1 cellular context compared by ENCODE assay signal in the genomic region with DNA sequence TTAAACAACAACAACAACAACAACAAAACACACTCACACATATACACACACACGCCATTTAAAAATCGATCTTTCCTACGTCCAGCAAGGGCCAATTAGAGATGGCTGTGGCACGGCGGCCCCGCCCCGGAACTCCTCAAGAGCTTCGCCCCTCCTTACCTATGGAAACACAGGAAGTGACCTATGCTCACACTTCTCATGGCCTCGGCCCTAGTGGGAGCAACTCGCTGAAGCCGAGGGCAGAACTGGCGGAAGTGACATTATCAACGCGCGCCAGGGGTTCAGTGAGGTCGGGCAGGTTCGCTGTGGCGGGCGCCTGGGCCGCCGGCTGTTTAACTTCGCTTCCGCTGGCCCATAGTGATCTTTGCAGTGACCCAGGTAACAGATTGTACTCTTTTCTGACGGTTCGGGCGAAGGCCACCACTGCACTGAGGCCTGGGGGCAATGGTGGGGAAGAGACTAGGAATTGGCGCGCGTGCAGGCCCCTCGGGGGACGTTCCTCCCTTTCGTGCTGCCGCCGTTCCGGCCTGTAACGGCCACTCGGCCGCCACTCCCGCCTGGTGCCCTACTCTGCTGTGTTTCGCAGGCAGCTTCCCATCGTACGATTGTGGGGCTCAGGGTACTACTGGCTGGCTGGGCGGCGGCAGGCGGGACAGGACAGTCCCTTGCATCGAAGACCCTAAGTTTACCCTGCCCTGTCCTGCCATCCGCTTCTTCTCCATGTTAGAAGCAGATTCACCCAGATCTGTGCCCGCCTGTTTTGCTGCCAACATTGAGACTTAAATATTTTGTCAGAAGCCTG.
TF ChIP-seq lines count a peak whose summit lies in the region.

A gene (plus strand): TSS at position 284 of the 802 bp plus-strand sequence. CDS start 2,661 bp downstream, outside the sequence.

TF ChIP-seq in HepG2, 621 proteins besides CTCF, POLR2A, EP300 and RAD21 (continued from another document and continues in another):
- TF ChIP-seq, protein P1, sequence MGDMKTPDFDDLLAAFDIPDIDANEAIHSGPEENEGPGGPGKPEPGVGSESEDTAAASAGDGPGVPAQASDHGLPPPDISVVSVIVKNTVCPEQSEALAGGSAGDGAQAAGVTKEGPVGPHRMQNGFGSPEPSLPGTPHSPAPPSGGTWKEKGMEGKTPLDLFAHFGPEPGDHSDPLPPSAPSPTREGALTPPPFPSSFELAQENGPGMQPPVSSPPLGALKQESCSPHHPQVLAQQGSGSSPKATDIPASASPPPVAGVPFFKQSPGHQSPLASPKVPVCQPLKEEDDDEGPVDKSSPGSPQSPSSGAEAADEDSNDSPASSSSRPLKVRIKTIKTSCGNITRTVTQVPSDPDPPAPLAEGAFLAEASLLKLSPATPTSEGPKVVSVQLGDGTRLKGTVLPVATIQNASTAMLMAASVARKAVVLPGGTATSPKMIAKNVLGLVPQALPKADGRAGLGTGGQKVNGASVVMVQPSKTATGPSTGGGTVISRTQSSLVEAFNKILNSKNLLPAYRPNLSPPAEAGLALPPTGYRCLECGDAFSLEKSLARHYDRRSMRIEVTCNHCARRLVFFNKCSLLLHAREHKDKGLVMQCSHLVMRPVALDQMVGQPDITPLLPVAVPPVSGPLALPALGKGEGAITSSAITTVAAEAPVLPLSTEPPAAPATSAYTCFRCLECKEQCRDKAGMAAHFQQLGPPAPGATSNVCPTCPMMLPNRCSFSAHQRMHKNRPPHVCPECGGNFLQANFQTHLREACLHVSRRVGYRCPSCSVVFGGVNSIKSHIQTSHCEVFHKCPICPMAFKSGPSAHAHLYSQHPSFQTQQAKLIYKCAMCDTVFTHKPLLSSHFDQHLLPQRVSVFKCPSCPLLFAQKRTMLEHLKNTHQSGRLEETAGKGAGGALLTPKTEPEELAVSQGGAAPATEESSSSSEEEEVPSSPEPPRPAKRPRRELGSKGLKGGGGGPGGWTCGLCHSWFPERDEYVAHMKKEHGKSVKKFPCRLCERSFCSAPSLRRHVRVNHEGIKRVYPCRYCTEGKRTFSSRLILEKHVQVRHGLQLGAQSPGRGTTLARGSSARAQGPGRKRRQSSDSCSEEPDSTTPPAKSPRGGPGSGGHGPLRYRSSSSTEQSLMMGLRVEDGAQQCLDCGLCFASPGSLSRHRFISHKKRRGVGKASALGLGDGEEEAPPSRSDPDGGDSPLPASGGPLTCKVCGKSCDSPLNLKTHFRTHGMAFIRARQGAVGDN (CRISPR knock-in tag; IDR thresholded peaks at IDR 0.05), result peak; percentile 88
- TF ChIP-seq HMG20A (CRISPR knock-in tag; IDR thresholded peaks at IDR 0.05; ENCODE audit: borderline replicate concordance) (no peak; the same call in 1 of the 2 replicates), RFXANK (CRISPR knock-in tag; IDR thresholded peaks at IDR 0.05) (no peak), RARA (CRISPR knock-in tag; IDR thresholded peaks at IDR 0.05) (peak; percentile 78), ZNF577 (CRISPR knock-in tag; IDR thresholded peaks at IDR 0.05; ENCODE audit: borderline replicate concordance, low read depth) (no peak), HHEX (CRISPR knock-in tag; IDR thresholded peaks at IDR 0.05) (no peak), ZNF121 (CRISPR knock-in tag; IDR thresholded peaks at IDR 0.05) (no peak; the same call in 1 of the 2 replicates), ZNF766 (CRISPR knock-in tag; IDR thresholded peaks at IDR 0.05; ENCODE audit: borderline replicate concordance) (peak; percentile 25; the same call in 1 of the 2 replicates), ZNF782 (CRISPR knock-in tag; IDR thresholded peaks at IDR 0.05; ENCODE audit: borderline replicate concordance) (peak; percentile 29; the same call in 1 of the 2 replicates), ZNF441 (CRISPR knock-in tag; IDR thresholded peaks at IDR 0.05; ENCODE audit: borderline replicate concordance) (peak; percentile 78; the same call in 1 of the 2 replicates), RBAK (CRISPR knock-in tag; IDR thresholded peaks at IDR 0.05) (no peak), TBX2 (CRISPR knock-in tag; IDR thresholded peaks at IDR 0.05; ENCODE audit: borderline replicate concordance) (peak; percentile 92), MAFK (conservative IDR thresholded peaks at IDR 0.05 in 1 of 2, IDR thresholded peaks at IDR 0.05 in 1 of 2; ENCODE audit: low read length in 2 of 2) (no peak; a peak in 1 of 4 replicates), ZSCAN9 (CRISPR knock-in tag; IDR thresholded peaks at IDR 0.05; ENCODE audit: borderline replicate concordance) (no peak), PTBP1 (IDR thresholded peaks at IDR 0.05; ENCODE audit: low read depth, low read length, poor library complexity, severe bottlenecking) (no peak), MZF1 (CRISPR knock-in tag; IDR thresholded peaks at IDR 0.05; ENCODE audit: borderline replicate concordance) (no peak), CBX2 (IDR thresholded peaks at IDR 0.05; ENCODE audit: low read depth, low read length) (no peak), CBX2 (CRISPR knock-in tag; IDR thresholded peaks at IDR 0.05; ENCODE audit: low read depth) (0 out of 2 replicates have a peak, but pooled peaks have one; percentile 72), RBM22 (optimal IDR thresholded peaks at IDR 0.05; ENCODE audit: low read length) (no peak), NCOA5 (CRISPR knock-in tag; IDR thresholded peaks at IDR 0.05) (no peak), YY1 (IDR thresholded peaks at IDR 0.05; ENCODE audit: insufficient read depth, insufficient replicate concordance, low read depth, low read length) (peak; percentile 92), ZNF552 (CRISPR knock-in tag; IDR thresholded peaks at IDR 0.05; ENCODE audit: borderline replicate concordance) (no peak), MEIS2 (CRISPR knock-in tag; IDR thresholded peaks at IDR 0.05) (peak; percentile 69), AGO1 (IDR thresholded peaks at IDR 0.05; ENCODE audit: low read depth, low read length, poor library complexity, severe bottlenecking) (peak; percentile 63), SALL2 (CRISPR knock-in tag; IDR thresholded peaks at IDR 0.05) (no peak; the same call in 1 of the 2 replicates), CENPX (CRISPR knock-in tag; IDR thresholded peaks at IDR 0.05) (no peak)
- TF ChIP-seq, protein P2, sequence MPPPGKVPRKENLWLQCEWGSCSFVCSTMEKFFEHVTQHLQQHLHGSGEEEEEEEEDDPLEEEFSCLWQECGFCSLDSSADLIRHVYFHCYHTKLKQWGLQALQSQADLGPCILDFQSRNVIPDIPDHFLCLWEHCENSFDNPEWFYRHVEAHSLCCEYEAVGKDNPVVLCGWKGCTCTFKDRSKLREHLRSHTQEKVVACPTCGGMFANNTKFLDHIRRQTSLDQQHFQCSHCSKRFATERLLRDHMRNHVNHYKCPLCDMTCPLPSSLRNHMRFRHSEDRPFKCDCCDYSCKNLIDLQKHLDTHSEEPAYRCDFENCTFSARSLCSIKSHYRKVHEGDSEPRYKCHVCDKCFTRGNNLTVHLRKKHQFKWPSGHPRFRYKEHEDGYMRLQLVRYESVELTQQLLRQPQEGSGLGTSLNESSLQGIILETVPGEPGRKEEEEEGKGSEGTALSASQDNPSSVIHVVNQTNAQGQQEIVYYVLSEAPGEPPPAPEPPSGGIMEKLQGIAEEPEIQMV (CRISPR knock-in tag; IDR thresholded peaks at IDR 0.05; ENCODE audit: low read depth), result peak; percentile 35; the same call in 1 of the 2 replicates
- TF ChIP-seq, protein P3, sequence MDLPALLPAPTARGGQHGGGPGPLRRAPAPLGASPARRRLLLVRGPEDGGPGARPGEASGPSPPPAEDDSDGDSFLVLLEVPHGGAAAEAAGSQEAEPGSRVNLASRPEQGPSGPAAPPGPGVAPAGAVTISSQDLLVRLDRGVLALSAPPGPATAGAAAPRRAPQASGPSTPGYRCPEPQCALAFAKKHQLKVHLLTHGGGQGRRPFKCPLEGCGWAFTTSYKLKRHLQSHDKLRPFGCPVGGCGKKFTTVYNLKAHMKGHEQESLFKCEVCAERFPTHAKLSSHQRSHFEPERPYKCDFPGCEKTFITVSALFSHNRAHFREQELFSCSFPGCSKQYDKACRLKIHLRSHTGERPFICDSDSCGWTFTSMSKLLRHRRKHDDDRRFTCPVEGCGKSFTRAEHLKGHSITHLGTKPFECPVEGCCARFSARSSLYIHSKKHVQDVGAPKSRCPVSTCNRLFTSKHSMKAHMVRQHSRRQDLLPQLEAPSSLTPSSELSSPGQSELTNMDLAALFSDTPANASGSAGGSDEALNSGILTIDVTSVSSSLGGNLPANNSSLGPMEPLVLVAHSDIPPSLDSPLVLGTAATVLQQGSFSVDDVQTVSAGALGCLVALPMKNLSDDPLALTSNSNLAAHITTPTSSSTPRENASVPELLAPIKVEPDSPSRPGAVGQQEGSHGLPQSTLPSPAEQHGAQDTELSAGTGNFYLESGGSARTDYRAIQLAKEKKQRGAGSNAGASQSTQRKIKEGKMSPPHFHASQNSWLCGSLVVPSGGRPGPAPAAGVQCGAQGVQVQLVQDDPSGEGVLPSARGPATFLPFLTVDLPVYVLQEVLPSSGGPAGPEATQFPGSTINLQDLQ (CRISPR knock-in tag; IDR thresholded peaks at IDR 0.05), result peak; percentile 86
- TF ChIP-seq, protein P4, sequence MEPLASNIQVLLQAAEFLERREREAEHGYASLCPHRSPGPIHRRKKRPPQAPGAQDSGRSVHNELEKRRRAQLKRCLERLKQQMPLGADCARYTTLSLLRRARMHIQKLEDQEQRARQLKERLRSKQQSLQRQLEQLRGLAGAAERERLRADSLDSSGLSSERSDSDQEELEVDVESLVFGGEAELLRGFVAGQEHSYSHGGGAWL (CRISPR knock-in tag; IDR thresholded peaks at IDR 0.05), result peak; percentile 64
- TF ChIP-seq, protein P5, sequence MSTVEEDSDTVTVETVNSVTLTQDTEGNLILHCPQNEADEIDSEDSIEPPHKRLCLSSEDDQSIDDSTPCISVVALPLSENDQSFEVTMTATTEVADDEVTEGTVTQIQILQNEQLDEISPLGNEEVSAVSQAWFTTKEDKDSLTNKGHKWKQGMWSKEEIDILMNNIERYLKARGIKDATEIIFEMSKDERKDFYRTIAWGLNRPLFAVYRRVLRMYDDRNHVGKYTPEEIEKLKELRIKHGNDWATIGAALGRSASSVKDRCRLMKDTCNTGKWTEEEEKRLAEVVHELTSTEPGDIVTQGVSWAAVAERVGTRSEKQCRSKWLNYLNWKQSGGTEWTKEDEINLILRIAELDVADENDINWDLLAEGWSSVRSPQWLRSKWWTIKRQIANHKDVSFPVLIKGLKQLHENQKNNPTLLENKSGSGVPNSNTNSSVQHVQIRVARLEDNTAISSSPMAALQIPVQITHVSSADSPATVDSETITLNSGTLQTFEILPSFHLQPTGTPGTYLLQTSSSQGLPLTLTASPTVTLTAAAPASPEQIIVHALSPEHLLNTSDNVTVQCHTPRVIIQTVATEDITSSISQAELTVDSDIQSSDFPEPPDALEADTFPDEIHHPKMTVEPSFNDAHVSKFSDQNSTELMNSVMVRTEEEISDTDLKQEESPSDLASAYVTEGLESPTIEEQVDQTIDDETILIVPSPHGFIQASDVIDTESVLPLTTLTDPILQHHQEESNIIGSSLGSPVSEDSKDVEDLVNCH (CRISPR knock-in tag; IDR thresholded peaks at IDR 0.05), result no peak
- TF ChIP-seq, protein P6, sequence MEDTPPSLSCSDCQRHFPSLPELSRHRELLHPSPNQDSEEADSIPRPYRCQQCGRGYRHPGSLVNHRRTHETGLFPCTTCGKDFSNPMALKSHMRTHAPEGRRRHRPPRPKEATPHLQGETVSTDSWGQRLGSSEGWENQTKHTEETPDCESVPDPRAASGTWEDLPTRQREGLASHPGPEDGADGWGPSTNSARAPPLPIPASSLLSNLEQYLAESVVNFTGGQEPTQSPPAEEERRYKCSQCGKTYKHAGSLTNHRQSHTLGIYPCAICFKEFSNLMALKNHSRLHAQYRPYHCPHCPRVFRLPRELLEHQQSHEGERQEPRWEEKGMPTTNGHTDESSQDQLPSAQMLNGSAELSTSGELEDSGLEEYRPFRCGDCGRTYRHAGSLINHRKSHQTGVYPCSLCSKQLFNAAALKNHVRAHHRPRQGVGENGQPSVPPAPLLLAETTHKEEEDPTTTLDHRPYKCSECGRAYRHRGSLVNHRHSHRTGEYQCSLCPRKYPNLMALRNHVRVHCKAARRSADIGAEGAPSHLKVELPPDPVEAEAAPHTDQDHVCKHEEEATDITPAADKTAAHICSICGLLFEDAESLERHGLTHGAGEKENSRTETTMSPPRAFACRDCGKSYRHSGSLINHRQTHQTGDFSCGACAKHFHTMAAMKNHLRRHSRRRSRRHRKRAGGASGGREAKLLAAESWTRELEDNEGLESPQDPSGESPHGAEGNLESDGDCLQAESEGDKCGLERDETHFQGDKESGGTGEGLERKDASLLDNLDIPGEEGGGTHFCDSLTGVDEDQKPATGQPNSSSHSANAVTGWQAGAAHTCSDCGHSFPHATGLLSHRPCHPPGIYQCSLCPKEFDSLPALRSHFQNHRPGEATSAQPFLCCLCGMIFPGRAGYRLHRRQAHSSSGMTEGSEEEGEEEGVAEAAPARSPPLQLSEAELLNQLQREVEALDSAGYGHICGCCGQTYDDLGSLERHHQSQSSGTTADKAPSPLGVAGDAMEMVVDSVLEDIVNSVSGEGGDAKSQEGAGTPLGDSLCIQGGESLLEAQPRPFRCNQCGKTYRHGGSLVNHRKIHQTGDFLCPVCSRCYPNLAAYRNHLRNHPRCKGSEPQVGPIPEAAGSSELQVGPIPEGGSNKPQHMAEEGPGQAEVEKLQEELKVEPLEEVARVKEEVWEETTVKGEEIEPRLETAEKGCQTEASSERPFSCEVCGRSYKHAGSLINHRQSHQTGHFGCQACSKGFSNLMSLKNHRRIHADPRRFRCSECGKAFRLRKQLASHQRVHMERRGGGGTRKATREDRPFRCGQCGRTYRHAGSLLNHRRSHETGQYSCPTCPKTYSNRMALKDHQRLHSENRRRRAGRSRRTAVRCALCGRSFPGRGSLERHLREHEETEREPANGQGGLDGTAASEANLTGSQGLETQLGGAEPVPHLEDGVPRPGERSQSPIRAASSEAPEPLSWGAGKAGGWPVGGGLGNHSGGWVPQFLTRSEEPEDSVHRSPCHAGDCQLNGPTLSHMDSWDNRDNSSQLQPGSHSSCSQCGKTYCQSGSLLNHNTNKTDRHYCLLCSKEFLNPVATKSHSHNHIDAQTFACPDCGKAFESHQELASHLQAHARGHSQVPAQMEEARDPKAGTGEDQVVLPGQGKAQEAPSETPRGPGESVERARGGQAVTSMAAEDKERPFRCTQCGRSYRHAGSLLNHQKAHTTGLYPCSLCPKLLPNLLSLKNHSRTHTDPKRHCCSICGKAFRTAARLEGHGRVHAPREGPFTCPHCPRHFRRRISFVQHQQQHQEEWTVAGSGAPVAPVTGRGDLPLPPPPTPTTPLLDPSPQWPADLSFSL (CRISPR knock-in tag; IDR thresholded peaks at IDR 0.05), result peak; percentile 87
- TF ChIP-seq, protein P7, sequence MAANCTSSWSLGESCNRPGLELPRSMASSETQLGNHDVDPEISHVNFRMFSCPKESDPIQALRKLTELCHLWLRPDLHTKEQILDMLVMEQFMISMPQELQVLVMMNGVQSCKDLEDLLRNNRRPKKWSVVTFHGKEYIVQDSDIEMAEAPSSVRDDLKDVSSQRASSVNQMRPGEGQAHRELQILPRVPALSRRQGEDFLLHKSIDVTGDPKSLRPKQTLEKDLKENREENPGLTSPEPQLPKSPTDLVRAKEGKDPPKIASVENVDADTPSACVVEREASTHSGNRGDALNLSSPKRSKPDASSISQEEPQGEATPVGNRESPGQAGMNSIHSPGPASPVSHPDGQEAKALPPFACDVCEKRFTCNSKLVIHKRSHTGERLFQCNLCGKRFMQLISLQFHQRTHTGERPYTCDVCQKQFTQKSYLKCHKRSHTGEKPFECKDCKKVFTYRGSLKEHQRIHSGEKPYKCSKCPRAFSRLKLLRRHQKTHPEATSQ (CRISPR knock-in tag; IDR thresholded peaks at IDR 0.05; ENCODE audit: borderline replicate concordance), result no peak; the same call in 1 of the 2 replicates
- TF ChIP-seq, protein P8, sequence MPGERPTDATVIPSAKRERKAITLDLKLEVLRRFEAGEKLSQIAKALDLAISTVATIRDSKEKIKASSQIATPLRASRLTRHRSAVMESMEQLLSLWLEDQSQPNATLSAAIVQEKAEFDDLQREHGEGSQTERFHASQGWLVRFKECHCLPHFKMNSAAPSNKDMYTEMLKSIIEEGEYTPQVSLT (CRISPR knock-in tag; IDR thresholded peaks at IDR 0.05; ENCODE audit: borderline replicate concordance, low read depth), result 0 out of 2 replicates have a peak, but pooled peaks have one; percentile 52
- TF ChIP-seq, protein P9, sequence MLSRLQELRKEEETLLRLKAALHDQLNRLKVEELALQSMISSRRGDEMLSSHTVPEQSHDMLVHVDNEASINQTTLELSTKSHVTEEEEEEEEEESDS (CRISPR knock-in tag; IDR thresholded peaks at IDR 0.05; ENCODE audit: borderline replicate concordance), result no peak
